Comparison of ENCODE assay signal across 9 cellular contexts in genomic region chr5:71475788-71476384, GRCh38. TPM values are rescaled to one million over a fixed set of nuclear protein-coding genes. Genes with fewer than 3 reads are reported as not detected.
DNase-seq lines count a peak whose midpoint lies in the region; ATAC-seq and TF ChIP-seq lines count a peak whose summit lies in the region.
"Had no signal": no experiment of that assay in that cellular context is flagged by ENCODE, and none has a peak within 500 bp of the region (broad histone marks: within the 10 kb centered on the region; RNA-seq: fewer than 3 reads in every experiment).

No MANE protein-coding gene starts in this region.

- intact Hi-C loops in left ventricle myocardium superior (cut with micrococcal nuclease), result no loop called here

- TF ChIP-seq POLR2A in GM18505 (IDR thresholded peaks at IDR 0.05; ENCODE audit: borderline replicate concordance, extremely low read depth, insufficient read depth, insufficient read length), result no peak

- ATAC-seq in HG03045 (IDR thresholded peaks at IDR 0.05; ENCODE audit: unreplicated experiment) (peak; percentile 50), GM18505 (IDR thresholded peaks at IDR 0.05; ENCODE audit: unreplicated experiment) (no peak), left ventricle myocardium superior (no peak)

- H3K4me3 ChIP-seq in WI38 (ENCODE audit: low read depth, low read length), result no peak overlapping the region
- H3K4me3 ChIP-seq: skin epidermis had no signal

- DNase-seq in NCI-H2107 treated with DMSO at 0.1 percent for 48 hours (lab: John Stamatoyannopoulos, UW; ENCODE audit: unreplicated experiment), result peak; percentile 6
- no peak for DNase-seq in NCI-H2107 (lab: John Stamatoyannopoulos, UW)
- peak; percentile 33 for DNase-seq in kidney tubule cell (ENCODE audit: low spot score)
- DNase-seq in stimulated activated CD4-positive, alpha-beta T cell treated with anti-CD3 and anti-CD28 coated beads, Interleukin-4, amount 100 ng/mL, for 24 hours, result no peak
- no peak for DNase-seq in left ventricle myocardium superior

- TF ChIP-seq CTCF in WI38 (IDR thresholded peaks at IDR 0.05; ENCODE audit: low read depth, low read length), result peak; percentile 64

RNA-seq across cellular contexts. Expression of gene BDP1, which starts 20.4 kb away (rescaled TPM):
- total RNA-seq in left ventricle myocardium superior, result 15.6 TPM

Comparison
In these comparisons a context has a peak if more than half of its experiments do, and no peak if none do; other contexts are left out.
1. DNase-seq: peak in NCI-H2107 treated with DMSO at 0.1 percent for 48 hours (single experiment) and kidney tubule cell (single experiment); none in NCI-H2107 (single experiment), stimulated activated CD4-positive, alpha-beta T cell treated with anti-CD3 and anti-CD28 coated beads, Interleukin-4, amount 100 ng/mL, for 24 hours (single experiment) and left ventricle myocardium superior (single experiment).